ENCODE assay signal across 14 cellular contexts in genomic region chr1:29532741-29533140, GRCh38.
"Had no signal": no experiment of that assay in that cellular context is flagged by ENCODE, and none has a peak within 500 bp of the region (broad histone marks: within the 10 kb centered on the region; RNA-seq: fewer than 3 reads in every experiment).

No MANE protein-coding gene starts in this region.

- H3K27ac Mint-ChIP-seq: activated naive CD4-positive, alpha-beta T cell treated with anti-CD3 and anti-CD28 coated beads, Interleukin-2, amount 50 U/mL, for 24 hours; natural killer cell treated with Interleukin-12 subunit alpha and Interleukin-12 subunit beta and Interleukin-15 and Interleukin-18, amount 100 ng/mL, for 72 hours; stimulated activated naive CD8-positive, alpha-beta T cell treated with anti-CD3 and anti-CD28 coated beads, Interleukin-15, amount 100 ng/mL, for 72 hours had no signal

- H3K4me3 Mint-ChIP-seq: activated naive CD4-positive, alpha-beta T cell treated with anti-CD3 and anti-CD28 coated beads, Interleukin-2, amount 50 U/mL, for 24 hours; activated T-cell treated with anti-CD3 and anti-CD28 coated beads, Interleukin-2, amount 50 U/mL, for 4 hours; natural killer cell treated with Interleukin-12 subunit alpha and Interleukin-12 subunit beta and Interleukin-15 and Interleukin-18, amount 100 ng/mL, for 72 hours; stimulated activated naive CD8-positive, alpha-beta T cell treated with anti-CD3 and anti-CD28 coated beads, Interleukin-15, amount 100 ng/mL, for 72 hours had no signal

- H3K36me3 ChIP-seq: esophagus squamous epithelium, gastrocnemius medialis, left lung, thyroid gland, uterus had no signal

- H3K27ac ChIP-seq: esophagus squamous epithelium, gastrocnemius medialis, left lung, thyroid gland, uterus had no signal

- H3K4me3 ChIP-seq: esophagus squamous epithelium, gastrocnemius medialis, left lung, mucosa of descending colon, thyroid gland, uterus had no signal

- H3K9me3 ChIP-seq: gastrocnemius medialis, thyroid gland had no signal

- H3K27me3 ChIP-seq: thyroid gland, uterus had no signal

- DNase-seq: activated CD4-positive, alpha-beta T cell treated with anti-CD3 and anti-CD28 coated beads, Interleukin-2, amount 50 U/mL, for 4 hours; activated effector memory CD4-positive, alpha-beta T cell treated with Interleukin-2 at 50 U/mL for 16 hours; activated T-cell treated with anti-CD3 and anti-CD28 coated beads, Interleukin-2, amount 50 U/mL, for 4 hours; effector CD4-positive, alpha-beta T cell; esophagus squamous epithelium; gastrocnemius medialis; left lung; mucosa of descending colon; right cardiac atrium; stimulated activated naive CD8-positive, alpha-beta T cell treated with anti-CD3 and anti-CD28 coated beads, Interleukin-15, amount 100 ng/mL, for 72 hours; thyroid gland; uterus had no signal

- H3K4me1 ChIP-seq: esophagus squamous epithelium, gastrocnemius medialis, left lung, thyroid gland, uterus had no signal

- ATAC-seq: activated T-cell treated with anti-CD3 and anti-CD28 coated beads, Interleukin-2, amount 50 U/mL, for 4 hours; gastrocnemius medialis; left lung; mucosa of descending colon; natural killer cell treated with Interleukin-12 subunit alpha and Interleukin-12 subunit beta and Interleukin-15 and Interleukin-18, amount 100 ng/mL, for 72 hours; right cardiac atrium; stimulated activated naive CD8-positive, alpha-beta T cell treated with anti-CD3 and anti-CD28 coated beads, Interleukin-15, amount 100 ng/mL, for 72 hours had no signal

- H3K4me1 Mint-ChIP-seq: activated naive CD4-positive, alpha-beta T cell treated with anti-CD3 and anti-CD28 coated beads, Interleukin-2, amount 50 U/mL, for 24 hours; stimulated activated naive CD8-positive, alpha-beta T cell treated with anti-CD3 and anti-CD28 coated beads, Interleukin-15, amount 100 ng/mL, for 72 hours had no signal

- H3K27me3 Mint-ChIP-seq: activated naive CD4-positive, alpha-beta T cell treated with anti-CD3 and anti-CD28 coated beads, Interleukin-2, amount 50 U/mL, for 24 hours; stimulated activated naive CD8-positive, alpha-beta T cell treated with anti-CD3 and anti-CD28 coated beads, Interleukin-15, amount 100 ng/mL, for 72 hours had no signal
